Comparison of ENCODE assay signal across 7 cellular contexts in genomic region chr6:136593748-136594490, GRCh38. TPM values are rescaled to one million over a fixed set of nuclear protein-coding genes. Genes with fewer than 3 reads are reported as not detected.
DNase-seq lines count a peak whose midpoint lies in the region; ATAC-seq, FAIRE-seq and TF ChIP-seq lines count a peak whose summit lies in the region.

No MANE protein-coding gene starts in this region.

- ATAC-seq in GM21576 (IDR thresholded peaks at IDR 0.05; ENCODE audit: unreplicated experiment): peak; percentile 96
- peak; percentile 95 for ATAC-seq in foreskin keratinocyte

- FAIRE-seq in GM12892 (lab: Jason Lieb, UNC) (peak; percentile 87), HTR-8/SVneo (lab: Jason Lieb, UNC) (peak; percentile 31)

- peaks cover 4% of the 10 kb centered on the region for H3K4me1 ChIP-seq in foreskin keratinocyte

- H3K27me3 ChIP-seq in foreskin keratinocyte: no peaks in the 10 kb centered on the region

- peak; percentile 44; the same call in 1 of the 2 replicates for TF ChIP-seq POLR2A in GM12892 (IDR thresholded peaks at IDR 0.05; ENCODE audit: low read depth, low read length)

- peak; percentile 43 for DNase-seq in GM12892 (ENCODE audit: insufficient read length)
- DNase-seq in HTR-8/SVneo (ENCODE audit: insufficient read length, low spot score): peak; percentile 88
- peak; percentile 45 for DNase-seq in activated CD4-positive, CD25-positive, alpha-beta regulatory T cell treated with anti-CD3 and anti-CD28 coated beads, Interleukin-2, amount 50 U/mL, for 72 hours
- peak; percentile 94 to 97 for DNase-seq in foreskin keratinocyte
- DNase-seq in stimulated activated CD4-positive, alpha-beta T cell treated with anti-CD3 and anti-CD28 coated beads, Interleukin-15, amount 100 ng/mL, for 24 hours: peak; percentile 63
- no peak for DNase-seq in LoVo (ENCODE audit: low spot score)

- TF ChIP-seq CTCF in foreskin keratinocyte (conservative IDR thresholded peaks at IDR 0.05): no peak

- H3K27ac ChIP-seq in foreskin keratinocyte: peak overlapping the region; percentile 35

RNA-seq across cellular contexts. Expression of gene MAP7, which starts 43.7 kb away (rescaled TPM):
- polyA plus RNA-seq in GM12892 (2012; ENCODE audit: missing spikeins): 0.34 TPM
- total RNA-seq in foreskin keratinocyte: 20.8 and 25.4 TPM in 2 replicates
- 7.5 and 9.1 TPM in 2 replicates for polyA plus RNA-seq in foreskin keratinocyte
